In genomic region chr14:93003945-93004698, GRCh38 we compare ENCODE assay signal across 17 cellular contexts.
DNase-seq lines count a peak whose midpoint lies in the region; ATAC-seq, FAIRE-seq and TF ChIP-seq lines count a peak whose summit lies in the region.
"Had no signal": no experiment of that assay in that cellular context is flagged by ENCODE, and none has a peak within 500 bp of the region (broad histone marks: within the 10 kb centered on the region; RNA-seq: fewer than 3 reads in every experiment).

No MANE protein-coding gene starts in this region.

- TF ChIP-seq CTCF in C4-2B (conservative IDR thresholded peaks at IDR 0.05), result no peak
- TF ChIP-seq CTCF in SK-N-SH (IDR thresholded peaks at IDR 0.05), result no peak
- TF ChIP-seq CTCF in H1 (IDR thresholded peaks at IDR 0.05; ENCODE audit: control extremely low read depth in 1 of 3, insufficient read depth in 1 of 3, low read depth in 1 of 3, low read length in 3 of 3), result no peak
- no peak for TF ChIP-seq CTCF in osteoblast (IDR thresholded peaks at IDR 0.05; ENCODE audit: extremely low read depth, low read depth, low read length)

- H3K18ac ChIP-seq in H1 (ENCODE audit: extremely low read depth, low read length), result no peak overlapping the region

- H3K36me3 ChIP-seq in SK-N-SH (replicated peaks in 1 of 2; ENCODE audit: control insufficient read depth in 1 of 2, insufficient read depth in 2 of 2, low read length in 1 of 2) (no peaks in the 10 kb centered on the region), H1 (ENCODE audit: control insufficient read depth in 2 of 4, insufficient read depth in 4 of 4, low read length in 3 of 4) (no peaks in the 10 kb centered on the region; a peak in 1 of 8 replicates), osteoblast (ENCODE audit: insufficient read depth, low read length) (no peaks in the 10 kb centered on the region)

- H2BK20ac ChIP-seq in H1 (ENCODE audit: low read length), result no peak overlapping the region

- POLR2A ChIA-PET in SK-N-SH (lab: Yijun Ruan, JAX) (interaction anchor here (1.0 to 8.4 kb wide), 7 partner anchors 13 to 87 kb away, joined by 3 to 39 read pairs (median 3); partner anchors contain the start of gene CHGA), H1 (lab: Charles Lee; ENCODE audit: partially characterized antibody) (interaction anchor here (0.9 to 1.3 kb wide), 2 partner anchors 8 to 13 kb away, joined by 3 to 4 read pairs; no protein-coding TSS in a partner anchor)

- TF ChIP-seq RAD21 in SK-N-SH (IDR thresholded peaks at IDR 0.05; ENCODE audit: low read length) (no peak), H1 (IDR thresholded peaks at IDR 0.05 in 1 of 2, conservative IDR thresholded peaks at IDR 0.05 in 1 of 2; ENCODE audit: low read depth in 2 of 2, low read length in 2 of 2) (no peak)

- H3K9ac ChIP-seq in SK-N-SH (no peak overlapping the region), H1 (replicated peaks in 1 of 4; ENCODE audit: extremely low read depth in 1 of 4, low read depth in 3 of 4, low read length in 3 of 4) (no peak overlapping the region)

- no peak overlapping the region for H3K4me3 ChIP-seq in SK-N-SH (ENCODE audit: low read depth in 2 of 2, low read length in 1 of 2)
- no peak overlapping the region for H3K4me3 ChIP-seq in H1 (ENCODE audit: extremely low read depth in 1 of 4, insufficient read depth in 2 of 4, low read depth in 3 of 4, low read length in 4 of 4)
- H3K4me3 ChIP-seq in osteoblast (ENCODE audit: insufficient read depth, low read length), result no peak overlapping the region
- H3K4me3 ChIP-seq: spleen had no signal

- no peaks in the 10 kb centered on the region for H3F3A ChIP-seq in SK-N-SH (replicated peaks; ENCODE audit: insufficient read depth)

- no peak overlapping the region for H2BK5ac ChIP-seq in H1 (ENCODE audit: low read depth, low read length)

- no peak overlapping the region for H3K14ac ChIP-seq in H1 (ENCODE audit: insufficient read length)

- no peak overlapping the region for H4K5ac ChIP-seq in H1 (ENCODE audit: insufficient read length, low read depth, low read length)

- H3K79me2 ChIP-seq in SK-N-SH (ENCODE audit: insufficient read depth) (no peaks in the 10 kb centered on the region), H1 (ENCODE audit: control insufficient read depth in 1 of 2, insufficient read depth in 2 of 2, low read length in 2 of 2) (peaks cover 0 to 58% of the 10 kb centered on the region in 2 experiments; a peak in 2 of 4 replicates), osteoblast (ENCODE audit: insufficient read depth, low read length) (no peaks in the 10 kb centered on the region)

- peak; percentile 71 for DNase-seq in SK-N-SH
- no peak for DNase-seq in H1 (ENCODE audit: low read depth in 1 of 2, low spot score in 2 of 2)
- DNase-seq in osteoblast (ENCODE audit: insufficient read length, low spot score, missing footprints), result peak; percentile 30
- no peak for DNase-seq in NCI-H1436 (lab: John Stamatoyannopoulos, UW)
- no peak for DNase-seq in NK-92 treated with Interleukin-12 subunit alpha and Interleukin-12 subunit beta, amount 100 ng/mL, for 24 hours (lab: John Stamatoyannopoulos, UW)
- DNase-seq in inferior parietal cortex (ENCODE audit: extremely low spot score), result no peak
- DNase-seq: activated CD4-positive, alpha-beta T cell treated with anti-CD3 and anti-CD28 coated beads, Interleukin-2, amount 10 ng/mL, durations not matched to agents 24 days and 14 days; activated T-cell treated with anti-CD3 and anti-CD28 coated beads, Interleukin-2, amount 50 U/mL, for 24 hours; GDM1; H7; spleen; T-helper 9 cell had no signal

- FAIRE-seq in H1 (lab: Jason Lieb, UNC), result no peak
- FAIRE-seq: colon, D721Med, HepG2 had no signal

- no peak overlapping the region for H2BK120ac ChIP-seq in H1 (replicated peaks; ENCODE audit: low read depth, low read length)

- H3K4me2 ChIP-seq in SK-N-SH, result no peak overlapping the region
- no peak overlapping the region for H3K4me2 ChIP-seq in H1 (ENCODE audit: insufficient read depth in 1 of 2, low read depth in 2 of 2, low read length in 2 of 2)
- H3K4me2 ChIP-seq in osteoblast (ENCODE audit: insufficient read depth, low read length), result no peak overlapping the region

- H4K20me1 ChIP-seq in SK-N-SH (ENCODE audit: insufficient read depth) (0 out of 2 replicates have a peak, but pooled peaks cover 3% of the 10 kb centered on the region), H1 (replicated peaks in 1 of 2; ENCODE audit: control insufficient read depth in 1 of 2, insufficient read depth in 2 of 2, low read length in 2 of 2) (peaks cover 16 to 20% of the 10 kb centered on the region in 2 experiments), osteoblast (ENCODE audit: insufficient read depth, low read length) (peaks cover 22% of the 10 kb centered on the region)

- peak overlapping the region; percentile 22 for H4K91ac ChIP-seq in H1 (replicated peaks; ENCODE audit: insufficient read length, low read length)

- H4K8ac ChIP-seq in H1 (ENCODE audit: extremely low read depth, insufficient read depth, low read length), result no peak overlapping the region

- H2AFZ ChIP-seq in SK-N-SH (ENCODE audit: low read depth) (no peak overlapping the region), H1 (ENCODE audit: low read length) (no peak overlapping the region), osteoblast (ENCODE audit: low read length) (no peak overlapping the region)

- H3K9me3 ChIP-seq in SK-N-SH (no peaks in the 10 kb centered on the region), H1 (ENCODE audit: insufficient read depth in 2 of 2, low read depth in 1 of 2, low read length in 1 of 2) (no peaks in the 10 kb centered on the region), osteoblast (ENCODE audit: low read depth, low read length) (no peaks in the 10 kb centered on the region)
- H3K9me3 ChIP-seq: spleen had no signal

- no peak overlapping the region for H2BK15ac ChIP-seq in H1 (ENCODE audit: low read length)

- TF ChIP-seq POLR2A in H1 (IDR thresholded peaks at IDR 0.05; ENCODE audit: control extremely low read depth in 1 of 2, low read depth in 2 of 2, low read length in 2 of 2), result no peak

- no peak overlapping the region for H3K56ac ChIP-seq in H1 (replicated peaks; ENCODE audit: insufficient read length, low read depth, low read length)

- H3K23me2 ChIP-seq in H1 (ENCODE audit: low read depth, low read length), result no peaks in the 10 kb centered on the region

- CTCF ChIA-PET in SK-N-SH (lab: Yijun Ruan, JAX), result interaction anchor here (0.8 to 3.7 kb wide), 10 partner anchors 12 to 111 kb away, joined by 3 to 24 read pairs (median 7); no protein-coding TSS in a partner anchor
- CTCF ChIA-PET in H1 (lab: Charles Lee; ENCODE audit: partially characterized antibody), result interaction anchor here (0.7 to 1.9 kb wide), 8 partner anchors 18 to 128 kb away, joined by 3 to 6 read pairs (median 4); no protein-coding TSS in a partner anchor

- WGBS in SK-N-SH (ENCODE audit: low lambda C conversion rate), result 79% methylated on average over 18 of the region's 18 CpGs
- WGBS in H1 (ENCODE audit: extremely low coverage in 1 of 2, insufficient coverage in 1 of 2, insufficient read length in 1 of 2, insufficient replicate concordance in 2 of 2, low coverage in 1 of 2, low lambda C conversion rate in 2 of 2, missing lambda C conversion rate in 1 of 2), 2 experiments, result 86% methylated on average over 18 of the region's 18 CpGs; no CpG with 5 or more reads in 1 of the 2 experiments

- H3K9me2 ChIP-seq in SK-N-SH, result no peaks in the 10 kb centered on the region

- no peak overlapping the region for H3K4ac ChIP-seq in H1 (replicated peaks; ENCODE audit: insufficient read length, low read depth, low read length)

- H3K4me1 ChIP-seq in SK-N-SH (ENCODE audit: control insufficient read depth in 1 of 2, insufficient read depth in 2 of 2, low read depth in 1 of 2, low read length in 1 of 2) (peaks cover 19 to 78% of the 10 kb centered on the region in 2 experiments), H1 (replicated peaks in 1 of 4; ENCODE audit: control insufficient read depth in 3 of 4, insufficient read depth in 4 of 4, low read length in 3 of 4) (peaks cover 0 to 6% (median 4%) of the 10 kb centered on the region in 4 experiments; a peak in 5 of 7 replicates), osteoblast (ENCODE audit: insufficient read depth, low read length) (peaks cover 44% of the 10 kb centered on the region)

- no peak overlapping the region for H2AK5ac ChIP-seq in H1 (ENCODE audit: low read depth, low read length)

- H2BK12ac ChIP-seq in H1 (ENCODE audit: low read depth, low read length), result no peak overlapping the region; the same call in 1 of the 2 replicates

- ATAC-seq in HG02588 (IDR thresholded peaks at IDR 0.05; ENCODE audit: unreplicated experiment), result no peak

- no peaks in the 10 kb centered on the region for H3K27me3 ChIP-seq in SK-N-SH (ENCODE audit: insufficient read depth)
- H3K27me3 ChIP-seq in H1 (replicated peaks in 1 of 4; ENCODE audit: control insufficient read depth in 3 of 4, extremely low read depth in 1 of 4, insufficient read depth in 3 of 4, low read length in 3 of 4), result no peaks in the 10 kb centered on the region
- H3K27me3 ChIP-seq in osteoblast (ENCODE audit: insufficient read depth, low read length), result no peaks in the 10 kb centered on the region
- H3K27me3 ChIP-seq: spleen had no signal

- no peak overlapping the region for H3K23ac ChIP-seq in H1 (ENCODE audit: insufficient read length)

- TF ChIP-seq EP300 in SK-N-SH (IDR thresholded peaks at IDR 0.05; ENCODE audit: borderline replicate concordance in 1 of 2, low read depth in 1 of 2, low read length in 1 of 2) (peak in 1 of 2 experiments; percentile 69; a peak in 1 of 4 replicates), H1 (IDR thresholded peaks at IDR 0.05; ENCODE audit: borderline replicate concordance in 1 of 2, low read depth in 2 of 2, low read length in 2 of 2) (no peak)

- H3K79me1 ChIP-seq in H1 (ENCODE audit: low read depth, low read length), result peaks cover 10% of the 10 kb centered on the region; the same call in 1 of the 2 replicates

- peak overlapping the region; percentile 83 for H3K27ac ChIP-seq in C4-2B
- H3K27ac ChIP-seq in SK-N-SH (ENCODE audit: low read depth in 2 of 2, low read length in 1 of 2), result peak overlapping the region in 1 of 2 experiments; percentile 98; a peak in 2 of 4 replicates
- H3K27ac ChIP-seq in H1 (ENCODE audit: low read depth, low read length), result no peak overlapping the region
- no peak overlapping the region for H3K27ac ChIP-seq in osteoblast (ENCODE audit: low read depth, low read length)

TF ChIP-seq in SK-N-SH, 30 proteins besides CTCF, POLR2A, EP300 and RAD21 (continues in another document):
- TF ChIP-seq MXI1 (IDR thresholded peaks at IDR 0.05; ENCODE audit: low read depth, low read length), result peak; percentile 22; the same call in 1 of the 2 replicates
- TF ChIP-seq MAX (IDR thresholded peaks at IDR 0.05; ENCODE audit: low read depth), result no peak

TF ChIP-seq in H1, 55 proteins besides CTCF, POLR2A, EP300 and RAD21 (continues in another document):
- TF ChIP-seq SAP30 (IDR thresholded peaks at IDR 0.05; ENCODE audit: insufficient read depth, insufficient replicate concordance, low read length) (no peak), SIRT6 (IDR thresholded peaks at IDR 0.05; ENCODE audit: low read length) (no peak), JUN (IDR thresholded peaks at IDR 0.05; ENCODE audit: low read depth, low read length) (no peak), HDAC6 (IDR thresholded peaks at IDR 0.05; ENCODE audit: low read depth, low read length) (no peak), SP1 (IDR thresholded peaks at IDR 0.05; ENCODE audit: low read depth, low read length) (no peak), NRF1 (IDR thresholded peaks at IDR 0.05; ENCODE audit: low read depth, low read length) (no peak), SP4 (IDR thresholded peaks at IDR 0.05; ENCODE audit: low read length) (no peak)

Comparison
In these comparisons a context has a peak if more than half of its experiments do, and no peak if none do; other contexts are left out.
1. DNase-seq: peak in SK-N-SH (single experiment) and osteoblast (single experiment); none in H1 (0 of 2), NCI-H1436 (single experiment), NK-92 treated with Interleukin-12 subunit alpha and Interleukin-12 subunit beta, amount 100 ng/mL, for 24 hours (single experiment) and inferior parietal cortex (single experiment).